Comparison of ENCODE assay signal across 9 cellular contexts in genomic region chr15:65355173-65355982, GRCh38. TPM values are rescaled to one million over a fixed set of nuclear protein-coding genes. Genes with fewer than 3 reads are reported as not detected.
DNase-seq lines count a peak whose midpoint lies in the region; ATAC-seq and TF ChIP-seq lines count a peak whose summit lies in the region.
"Had no signal": no experiment of that assay in that cellular context is flagged by ENCODE, and none has a peak within 500 bp of the region (broad histone marks: within the 10 kb centered on the region; RNA-seq: fewer than 3 reads in every experiment).

No MANE protein-coding gene starts in this region.

- no peak for DNase-seq in A673 (ENCODE audit: low spot score)
- DNase-seq in NCI-H2227 treated with DMSO at 0.1 percent for 48 hours (lab: John Stamatoyannopoulos, UW): peak; percentile 18
- no peak for DNase-seq in fibroblast of lung (ENCODE audit: low read depth in 2 of 2)
- no peak for DNase-seq in NCI-H1930 (lab: John Stamatoyannopoulos, UW)
- DNase-seq in activated CD8-positive, alpha-beta memory T cell treated with anti-CD3 and anti-CD28 coated beads for 24 hours: no peak

- no peaks in the 10 kb centered on the region for H4K20me1 ChIP-seq in fibroblast of lung (ENCODE audit: control insufficient read depth, extremely low read depth, insufficient read depth, low read length)

- no peak overlapping the region for H3K9ac ChIP-seq in fibroblast of lung (ENCODE audit: insufficient read depth, low read length)

- H3K27me3 ChIP-seq in A673 (replicated peaks; ENCODE audit: insufficient read depth, low read depth, low read length, poor library complexity) (peaks cover 13% of the 10 kb centered on the region), fibroblast of lung (ENCODE audit: control insufficient read depth, insufficient read depth, low read length) (peaks cover 32% of the 10 kb centered on the region)

- H3K36me3 Mint-ChIP-seq in nephron (ENCODE audit: low read depth): peaks cover 36% of the 10 kb centered on the region

- peaks cover 10% of the 10 kb centered on the region for H3K9me3 Mint-ChIP-seq in nephron

- H2AFZ ChIP-seq in fibroblast of lung (ENCODE audit: low read length): no peak overlapping the region

- peak overlapping the region; percentile 77 to 85 (median 85) for H3K4me3 Mint-ChIP-seq in nephron
- H3K4me3 Mint-ChIP-seq: central memory CD8-positive, alpha-beta T cell had no signal

- H3K4me1 Mint-ChIP-seq in nephron: peaks cover 8% of the 10 kb centered on the region

- H3K4me3 ChIP-seq in A673 (ENCODE audit: low read depth, low read length, poor library complexity, severe bottlenecking) (peak overlapping the region; percentile 29), fibroblast of lung (replicated peaks in 1 of 4; ENCODE audit: control extremely low read depth in 1 of 4, insufficient read depth in 1 of 4, low read depth in 3 of 4, low read length in 4 of 4) (peak overlapping the region in 2 of 4 experiments; percentile 35 to 40)

- CTCF ChIA-PET in A673 (lab: Charles Lee): no interaction called here

- H3K79me2 ChIP-seq in fibroblast of lung (ENCODE audit: control insufficient read depth, insufficient read depth, low read length): no peaks in the 10 kb centered on the region

- peaks cover 6% of the 10 kb centered on the region for H3K27me3 Mint-ChIP-seq in nephron (ENCODE audit: low read depth)

- POLR2A ChIA-PET in A673 (lab: Charles Lee; ENCODE audit: low non-redundant PET): no interaction called here

- H3K27ac Mint-ChIP-seq in nephron: peak overlapping the region in 1 of 3 experiments; percentile 48

- H3K27ac ChIP-seq in A673 (ENCODE audit: low read depth, low read length, poor library complexity, severe bottlenecking): no peak overlapping the region
- H3K27ac ChIP-seq in fibroblast of lung (ENCODE audit: insufficient read depth, low read length): no peak overlapping the region

- TF ChIP-seq CTCF in A673 (conservative IDR thresholded peaks at IDR 0.05; ENCODE audit: low read depth, low read length): no peak
- no peak for TF ChIP-seq CTCF in fibroblast of lung (conservative IDR thresholded peaks at IDR 0.05 in 1 of 2, IDR thresholded peaks at IDR 0.05 in 1 of 2; ENCODE audit: low read depth in 1 of 2, low read length in 2 of 2)
- no peak for TF ChIP-seq CTCF in nephron (IDR thresholded peaks at IDR 0.05; ENCODE audit: unreplicated experiment in 3 of 3)

- no peaks in the 10 kb centered on the region for H3K36me3 ChIP-seq in A673 (ENCODE audit: insufficient read depth, low read length, poor library complexity, severe bottlenecking)
- no peaks in the 10 kb centered on the region for H3K36me3 ChIP-seq in fibroblast of lung (ENCODE audit: control insufficient read depth, insufficient read depth, low read length)

- H3K9me3 ChIP-seq in A673 (ENCODE audit: low read depth, low read length, poor library complexity, severe bottlenecking) (no peaks in the 10 kb centered on the region), fibroblast of lung (ENCODE audit: control insufficient read depth, insufficient read depth, low read depth, low read length) (no peaks in the 10 kb centered on the region)

- intact Hi-C loops in A673 (cut with micrococcal nuclease; ENCODE audit: unreplicated experiment): no loop called here

- BruUV-seq in A673 (replicated peaks; lab: Mats Ljungman, UMichigan): no TSS peak

- peak overlapping the region; percentile 13 for H3K4me2 ChIP-seq in fibroblast of lung (ENCODE audit: extremely low read depth, insufficient read depth, low read length)

- ATAC-seq in HG03097 (IDR thresholded peaks at IDR 0.05; ENCODE audit: low FRiP score, unreplicated experiment): no peak
- ATAC-seq in HG02588 (IDR thresholded peaks at IDR 0.05; ENCODE audit: unreplicated experiment): no peak

- H3K4me1 ChIP-seq in A673 (ENCODE audit: insufficient read depth, low read length, poor library complexity, severe bottlenecking) (no peaks in the 10 kb centered on the region), fibroblast of lung (ENCODE audit: control insufficient read depth, extremely low read depth, insufficient read depth, low read length) (no peaks in the 10 kb centered on the region)

RNA-seq across cellular contexts. Expression of gene IGDCC3, which starts 22.4 kb away (rescaled TPM):
- 0.28 and 0.32 TPM in 2 replicates for total RNA-seq in A673 (2021)
- total RNA-seq in fibroblast of lung: not detected in 2 replicates
- 0.15 TPM in 1 of 2 replicates, not detected in the other for polyA plus RNA-seq in fibroblast of lung
- 0.19 TPM in 1 of 2 replicates, not detected in the other for polyA plus RNA-seq in fibroblast of lung (2012)
- not detected in 2 replicates for polyA minus RNA-seq in fibroblast of lung (ENCODE audit: low replicate concordance)

RNA-seq across cellular contexts. Expression of gene RNU5B-1, which starts 50.9 kb away (rescaled TPM):
- total RNA-seq in A673 (2021): not detected in 2 replicates
- total RNA-seq in fibroblast of lung: not detected in 2 replicates
- not detected in 2 replicates for polyA plus RNA-seq in fibroblast of lung
- not detected in 2 replicates for polyA plus RNA-seq in fibroblast of lung (2012)
- under 0.01 TPM in 2 replicates for polyA minus RNA-seq in fibroblast of lung (ENCODE audit: low replicate concordance)

RNA-seq across cellular contexts. Expression of gene RNU5A-1, which starts 59.5 kb away (rescaled TPM):
- total RNA-seq in A673 (2021): not detected in 2 replicates
- total RNA-seq in fibroblast of lung: not detected in 2 replicates
- not detected in 2 replicates for polyA plus RNA-seq in fibroblast of lung
- polyA plus RNA-seq in fibroblast of lung (2012): not detected in 2 replicates
- polyA minus RNA-seq in fibroblast of lung (ENCODE audit: low replicate concordance): under 0.01 TPM in 2 replicates
